In the genomic region with DNA sequence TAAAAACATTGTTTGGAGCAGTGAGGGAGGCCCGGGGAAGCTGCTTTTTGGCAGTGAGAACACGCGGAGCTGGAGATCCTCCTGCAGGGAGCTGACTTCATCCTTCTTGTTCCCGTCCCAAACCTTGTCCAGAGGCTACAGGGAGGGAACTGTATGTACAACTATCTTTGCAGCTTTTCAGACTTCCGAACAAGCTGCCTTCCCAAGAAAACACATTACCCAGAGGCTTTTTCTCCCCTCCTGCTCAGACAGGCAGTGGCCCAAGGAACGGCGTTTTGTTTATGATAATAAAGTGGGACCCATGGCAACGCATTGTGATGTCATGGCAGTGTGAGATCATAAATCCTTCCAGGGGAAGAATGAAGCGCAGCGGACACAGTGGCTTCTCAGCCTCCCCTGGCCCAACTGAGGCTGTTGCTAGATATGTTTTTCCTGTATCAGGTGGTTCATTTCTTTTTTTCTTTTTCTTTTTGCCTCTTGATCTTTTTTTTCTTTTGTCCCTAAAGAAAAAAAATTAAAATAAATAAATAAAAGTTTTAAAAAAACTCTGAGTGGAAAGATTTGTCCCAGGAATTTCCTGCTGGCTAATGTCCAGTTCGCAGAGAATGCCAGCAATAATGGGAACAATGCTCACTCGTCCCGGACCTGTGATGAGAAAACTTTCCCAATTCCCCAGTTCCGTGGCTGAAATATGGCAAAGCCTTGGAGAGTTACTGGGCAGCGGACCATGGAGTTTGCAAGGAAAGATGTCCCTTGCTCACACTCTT, we compare ENCODE assay signal across 8 cellular contexts.
DNase-seq lines count a peak whose midpoint lies in the region; ATAC-seq and TF ChIP-seq lines count a peak whose summit lies in the region.

No MANE protein-coding gene starts in this region.

- H3K9me3 ChIP-seq in SK-N-MC (ENCODE audit: low read depth, low read length) = no peaks in the 10 kb centered on the region

- H3K27ac ChIP-seq in SK-N-MC = peak overlapping the region; percentile 81; the same call in 1 of the 2 replicates

- intact Hi-C loops in Right ventricle myocardium inferior (cut with DNase I) = loop anchor here (1.0 to 10.0 kb wide), 2 partner anchors 144 to 239 kb away; no protein-coding TSS in a partner anchor

- peak; percentile 27 for DNase-seq in GOT3 (lab: John Stamatoyannopoulos, UW)
- DNase-seq in SK-N-MC (ENCODE audit: low read depth, low spot score) = no peak
- DNase-seq in Right ventricle myocardium inferior (ENCODE audit: missing footprints) = peak; percentile 84
- peak; percentile 93 for DNase-seq in renal cortical epithelial cell (ENCODE audit: low read depth)
- no peak for DNase-seq in hippocampal formation (lab: John Stamatoyannopoulos, UW)
- no peak for DNase-seq in mesenteric fat pad (ENCODE audit: low spot score)
- no peak for DNase-seq in GM10266 (ENCODE audit: extremely low spot score)

- H3K9ac ChIP-seq in SK-N-MC (ENCODE audit: insufficient read length) = no peak overlapping the region

- no peaks in the 10 kb centered on the region for H3K36me3 ChIP-seq in SK-N-MC (ENCODE audit: insufficient read depth, low read length)

- TF ChIP-seq CTCF in GM10266 (IDR thresholded peaks at IDR 0.05; ENCODE audit: control insufficient read depth, insufficient read depth, low read depth, missing control alignments) = no peak

- ATAC-seq in Right ventricle myocardium inferior = peak; percentile 94
- no peak for ATAC-seq in GM18867 (IDR thresholded peaks at IDR 0.05; ENCODE audit: unreplicated experiment)

- H3K4me3 ChIP-seq in SK-N-MC = no peak overlapping the region

Comparison
In these comparisons a context has a peak if more than half of its experiments do, and no peak if none do; other contexts are left out.
1. DNase-seq: peak in GOT3 (single experiment), Right ventricle myocardium inferior (single experiment) and renal cortical epithelial cell (single experiment); none in SK-N-MC (single experiment), hippocampal formation (0 of 2), mesenteric fat pad (single experiment) and GM10266 (single experiment).